11 cellular contexts compared by ENCODE assay signal in the genomic region with DNA sequence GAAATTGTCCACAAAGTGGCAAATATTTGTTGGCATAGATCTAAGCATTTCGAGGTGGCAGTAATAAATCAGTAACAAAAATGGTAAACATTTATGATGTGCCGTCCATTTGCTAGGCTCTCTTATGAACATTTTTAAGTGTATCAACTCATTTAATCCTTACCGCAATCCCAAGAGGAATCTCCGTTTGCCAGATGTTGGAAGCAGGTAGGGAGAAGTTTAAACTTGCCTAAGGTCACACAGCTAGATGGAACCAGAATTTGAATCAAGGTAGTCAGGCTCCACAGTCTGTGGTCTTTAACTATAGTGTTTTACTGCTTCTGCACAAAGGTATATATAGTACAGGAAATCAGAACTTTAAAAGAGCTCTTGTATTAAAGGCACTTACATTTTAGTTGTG. TPM values are rescaled to one million over a fixed set of nuclear protein-coding genes. Genes with fewer than 3 reads are reported as not detected.
A peak's percentile ranks its signal among the peaks of the same experiment; 100 is the strongest.
DNase-seq lines count a peak whose midpoint lies in the region; ATAC-seq and TF ChIP-seq lines count a peak whose summit lies in the region.
"Had no signal": no experiment of that assay in that cellular context is flagged by ENCODE, and none has a peak within 500 bp of the region (broad histone marks: within the 10 kb centered on the region; RNA-seq: fewer than 3 reads in every experiment).

No MANE protein-coding gene starts in this region.

- no peaks in the 10 kb centered on the region for H3K27me3 Mint-ChIP-seq in endodermal cell (ENCODE audit: insufficient read depth)

- H2AFZ ChIP-seq in OCI-LY1 (ENCODE audit: low read length): no peak overlapping the region

- H3K4me1 ChIP-seq in OCI-LY1 (ENCODE audit: insufficient read depth, low read length, severe bottlenecking) (peaks cover 34% of the 10 kb centered on the region), endodermal cell (ENCODE audit: control insufficient read depth, insufficient read depth, low read length) (no peaks in the 10 kb centered on the region), psoas muscle (peaks cover 48% of the 10 kb centered on the region)

- H3K4me2 ChIP-seq in OCI-LY1 (ENCODE audit: low read length): peak overlapping the region; percentile 87

- DNase-seq in DMS53 (lab: John Stamatoyannopoulos, UW): peak; percentile 13
- DNase-seq in DMS53 treated with DMSO at 0.1 percent for 48 hours (lab: John Stamatoyannopoulos, UW; ENCODE audit: unreplicated experiment): no peak
- no peak for DNase-seq in endodermal cell
- DNase-seq in psoas muscle: no peak
- no peak for DNase-seq in NCI-H2029 (lab: John Stamatoyannopoulos, UW)
- DNase-seq: 8988T; NCI-H1105 treated with DMSO at 0.1 percent for 48 hours; stimulated activated CD4-positive, alpha-beta T cell treated with anti-CD3 and anti-CD28 coated beads, Interleukin-12 subunit alpha, Interleukin-12 subunit beta, amount 100 ng/mL, for 4 hours had no signal

- peak overlapping the region; percentile 84; the same call in 1 of the 2 replicates for H3K9ac ChIP-seq in OCI-LY1 (ENCODE audit: low read length)
- H3K9ac ChIP-seq in endodermal cell (ENCODE audit: extremely low read depth, low read length, poor library complexity, severe bottlenecking): no peak overlapping the region

- H3K79me2 ChIP-seq in OCI-LY1 (ENCODE audit: insufficient read depth, low read length): peaks cover 75% of the 10 kb centered on the region

- 92 to 95% methylated on average over 3 to 4 of the region's 4 CpGs for WGBS in endodermal cell (ENCODE audit: insufficient coverage in 1 of 2, insufficient read length in 1 of 2), 2 experiments
- whole genome bisulfite sequencing in psoas muscle, 3 donors: 39 to 56% (median 43%) methylated on average over 4 of the region's 4 CpGs

- no peak overlapping the region for H3K27ac Mint-ChIP-seq in endodermal cell

- peak overlapping the region; percentile 65 for H3K27ac ChIP-seq in OCI-LY1 (ENCODE audit: low read depth, low read length, poor library complexity, severe bottlenecking)
- no peak overlapping the region for H3K27ac ChIP-seq in endodermal cell (ENCODE audit: low read depth, low read length)
- peak overlapping the region; percentile 99 for H3K27ac ChIP-seq in psoas muscle

- H3K9me3 Mint-ChIP-seq in endodermal cell: peaks cover 4% of the 10 kb centered on the region

- intact Hi-C loops in psoas muscle (cut with DNase I): loop anchor here in 1 of 2 donors (2.0 kb wide), 1 partner anchor 219 kb away; no protein-coding TSS in a partner anchor

- no peaks in the 10 kb centered on the region for H3K9me2 ChIP-seq in OCI-LY1 (ENCODE audit: low read depth, low read length)

- TF ChIP-seq CTCF in OCI-LY1 (IDR thresholded peaks at IDR 0.05; ENCODE audit: low read length) (no peak), endodermal cell (conservative IDR thresholded peaks at IDR 0.05) (no peak), psoas muscle (IDR thresholded peaks at IDR 0.05) (no peak)

- peak overlapping the region; percentile 100 for H3K4me3 Mint-ChIP-seq in endodermal cell

- H3K4me1 Mint-ChIP-seq in endodermal cell: peaks cover 21% of the 10 kb centered on the region

- no peaks in the 10 kb centered on the region for H3F3A ChIP-seq in OCI-LY1 (ENCODE audit: insufficient read depth, low read length)

- H3K9me3 ChIP-seq in OCI-LY1 (ENCODE audit: low read length) (peaks cover 7% of the 10 kb centered on the region), endodermal cell (ENCODE audit: control insufficient read depth, low read length) (peaks cover 7% of the 10 kb centered on the region), psoas muscle (no peaks in the 10 kb centered on the region)

- H3K27me3 ChIP-seq in OCI-LY1 (ENCODE audit: insufficient read depth, low read length) (no peaks in the 10 kb centered on the region), endodermal cell (ENCODE audit: control insufficient read depth, insufficient read depth, low read length, poor library complexity, severe bottlenecking) (no peaks in the 10 kb centered on the region), psoas muscle (ENCODE audit: insufficient read depth in 3 of 3, low read length in 2 of 3) (no peaks in the 10 kb centered on the region)

- no peaks in the 10 kb centered on the region for H4K20me1 ChIP-seq in OCI-LY1 (ENCODE audit: insufficient read depth, low read length)

- H3K36me3 ChIP-seq in OCI-LY1 (ENCODE audit: insufficient read depth, low read length) (peaks cover 18% of the 10 kb centered on the region), endodermal cell (ENCODE audit: control insufficient read depth, insufficient read depth, low read length) (peaks cover 7% of the 10 kb centered on the region), psoas muscle (ENCODE audit: insufficient read depth in 1 of 2, low read depth in 1 of 2) (no peaks in the 10 kb centered on the region)

- ATAC-seq in psoas muscle (no peak), GM21529 (IDR thresholded peaks at IDR 0.05; ENCODE audit: unreplicated experiment) (no peak), HG03175 (IDR thresholded peaks at IDR 0.05; ENCODE audit: unreplicated experiment) (no peak)

- H3K36me3 Mint-ChIP-seq in endodermal cell (ENCODE audit: low read depth): peaks cover 22% of the 10 kb centered on the region

- H3K4me3 ChIP-seq in OCI-LY1 (ENCODE audit: low read depth, low read length, poor library complexity, severe bottlenecking): peak overlapping the region; percentile 80
- H3K4me3 ChIP-seq in endodermal cell (ENCODE audit: low read length): peak overlapping the region; percentile 95
- peak overlapping the region; percentile 99 for H3K4me3 ChIP-seq in psoas muscle

RNA-seq across cellular contexts. Expression of gene MKLN1, which starts 2.6 kb away (rescaled TPM):
- total RNA-seq in endodermal cell: 10 to 100 TPM; 69.3 to 71.8 TPM
- 25.3 TPM for polyA plus RNA-seq in endodermal cell (2013, experiment 1 of 2)
- polyA plus RNA-seq in endodermal cell (2013, experiment 2 of 2): 27.7 TPM
- total RNA-seq in psoas muscle: 10 to 100 TPM; 34.9 to 49.3 (median 45.3) TPM
- polyA plus RNA-seq in psoas muscle: 10 to 100 TPM; 14.7 to 70.8 (median 18.4) TPM
